In genomic region chr2:11822359-11822745, GRCh38 we compare ENCODE assay signal across 2 cellular contexts.
TF ChIP-seq lines count a peak whose summit lies in the region.

No MANE protein-coding gene starts in this region.

TF ChIP-seq in K562, 482 proteins besides CTCF, POLR2A, EP300 and RAD21:
- peak; percentile 98 for TF ChIP-seq ZNF431 (CRISPR knock-in tag; IDR thresholded peaks at IDR 0.05)

TF ChIP-seq in HepG2, 621 proteins besides CTCF, POLR2A, EP300 and RAD21:
- TF ChIP-seq ZNF431 (CRISPR knock-in tag; IDR thresholded peaks at IDR 0.05; ENCODE audit: borderline replicate concordance, low read depth) (peak; percentile 95), ARID4A (CRISPR knock-in tag; IDR thresholded peaks at IDR 0.05; ENCODE audit: borderline replicate concordance) (0 out of 2 replicates have a peak, but pooled peaks have one; percentile 33), ZNF605 (CRISPR knock-in tag; IDR thresholded peaks at IDR 0.05) (peak; percentile 32; the same call in 1 of the 2 replicates)
